ENCODE assay signal across 2 cellular contexts in the genomic region with DNA sequence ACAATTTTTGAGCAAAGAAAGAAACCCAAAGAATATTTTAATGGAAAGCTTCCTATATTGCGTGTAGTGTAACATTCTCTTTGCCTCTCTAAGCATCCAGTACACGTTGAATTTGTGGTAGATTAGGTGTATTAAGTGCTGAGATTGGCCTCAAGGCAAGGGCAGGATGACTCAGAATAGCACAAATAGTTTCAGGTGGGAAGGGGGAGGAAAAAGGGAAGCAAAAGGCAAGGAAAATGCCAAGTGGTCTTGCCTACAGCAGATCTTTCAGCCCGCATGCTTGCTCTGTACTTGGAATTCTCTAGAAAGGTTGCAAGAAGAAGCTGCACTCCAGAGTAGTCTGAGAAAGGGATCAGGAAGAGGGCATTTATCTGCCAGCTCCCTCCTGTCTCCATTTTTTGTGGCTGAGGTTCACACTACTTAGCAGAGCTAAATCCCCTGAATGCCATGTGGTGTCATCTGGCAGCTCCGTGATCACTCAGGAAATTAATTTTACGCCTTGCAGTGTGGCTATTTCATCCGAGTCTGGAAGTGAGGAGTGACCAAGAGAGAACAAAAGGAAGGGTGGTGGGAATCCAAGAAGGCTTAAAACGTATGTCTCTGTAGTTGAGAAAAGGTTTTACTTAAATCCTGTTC.
TF ChIP-seq lines count a peak whose summit lies in the region.

No MANE protein-coding gene starts in this region.

TF ChIP-seq in SK-N-SH, 30 proteins besides CTCF, POLR2A, EP300 and RAD21:
- peak; percentile 21; the same call in 1 of the 2 replicates for TF ChIP-seq FOSL2 (IDR thresholded peaks at IDR 0.05; ENCODE audit: borderline replicate concordance, low read depth)
- no peak for TF ChIP-seq FOXM1 (IDR thresholded peaks at IDR 0.05; ENCODE audit: low read depth)

TF ChIP-seq in SK-N-SH treated with all-trans-retinoic acid at 6 μM for 48 hours, 23 proteins besides CTCF, POLR2A, EP300 and RAD21:
- TF ChIP-seq ZFP3 (CRISPR knock-in tag; IDR thresholded peaks at IDR 0.05): no peak
- no peak for TF ChIP-seq PPARA (CRISPR knock-in tag; IDR thresholded peaks at IDR 0.05; ENCODE audit: borderline replicate concordance)
- TF ChIP-seq RARB (CRISPR knock-in tag; IDR thresholded peaks at IDR 0.05): no peak
- TF ChIP-seq, protein P1, sequence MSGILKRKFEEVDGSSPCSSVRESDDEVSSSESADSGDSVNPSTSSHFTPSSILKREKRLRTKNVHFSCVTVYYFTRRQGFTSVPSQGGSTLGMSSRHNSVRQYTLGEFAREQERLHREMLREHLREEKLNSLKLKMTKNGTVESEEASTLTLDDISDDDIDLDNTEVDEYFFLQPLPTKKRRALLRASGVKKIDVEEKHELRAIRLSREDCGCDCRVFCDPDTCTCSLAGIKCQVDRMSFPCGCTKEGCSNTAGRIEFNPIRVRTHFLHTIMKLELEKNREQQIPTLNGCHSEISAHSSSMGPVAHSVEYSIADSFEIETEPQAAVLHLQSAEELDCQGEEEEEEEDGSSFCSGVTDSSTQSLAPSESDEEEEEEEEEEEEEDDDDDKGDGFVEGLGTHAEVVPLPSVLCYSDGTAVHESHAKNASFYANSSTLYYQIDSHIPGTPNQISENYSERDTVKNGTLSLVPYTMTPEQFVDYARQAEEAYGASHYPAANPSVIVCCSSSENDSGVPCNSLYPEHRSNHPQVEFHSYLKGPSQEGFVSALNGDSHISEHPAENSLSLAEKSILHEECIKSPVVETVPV (CRISPR knock-in tag; IDR thresholded peaks at IDR 0.05): no peak
